Comparison of ENCODE assay signal across 8 cellular contexts in the genomic region with DNA sequence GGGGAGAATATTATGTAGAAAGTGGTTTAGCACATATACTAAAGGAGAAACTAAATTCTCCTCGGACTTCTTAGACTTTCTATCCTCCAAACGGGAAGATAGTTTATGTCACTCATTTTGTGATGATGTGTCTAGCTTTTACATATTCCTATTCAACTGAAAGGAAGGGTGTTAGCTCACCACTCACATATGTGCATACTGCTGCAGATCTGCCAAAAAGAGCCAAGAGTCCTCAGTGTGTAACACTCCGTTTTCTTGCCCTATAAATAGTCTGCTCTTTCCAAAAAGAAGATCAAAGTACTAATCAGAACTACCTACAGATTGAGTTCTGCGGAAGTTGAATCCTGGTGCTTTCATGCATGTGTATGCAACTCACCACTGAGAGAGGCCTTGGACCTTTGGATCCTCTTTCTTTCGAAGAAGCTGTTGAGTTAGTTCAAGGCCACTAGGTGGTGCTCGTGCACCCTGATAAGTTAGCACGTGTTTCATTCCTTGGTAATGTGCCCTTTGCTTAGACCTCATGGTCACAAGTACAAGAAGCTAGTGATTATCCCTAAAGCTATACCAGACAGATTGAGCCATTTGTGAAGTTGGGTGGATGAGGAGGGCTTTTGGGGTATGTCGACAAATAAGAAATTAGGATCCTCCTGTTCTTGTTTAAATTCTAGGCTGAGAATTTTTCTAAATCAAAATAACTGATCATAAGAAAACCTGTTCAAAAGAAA. TPM values are rescaled to one million over a fixed set of nuclear protein-coding genes. Genes with fewer than 3 reads are reported as not detected.
DNase-seq lines count a peak whose midpoint lies in the region; ATAC-seq, FAIRE-seq and TF ChIP-seq lines count a peak whose summit lies in the region.

No MANE protein-coding gene starts in this region.

- FAIRE-seq in GM19239 (lab: Jason Lieb, UNC) = peak; percentile 98

- peak; percentile 97 for ATAC-seq in HG03378 (IDR thresholded peaks at IDR 0.05; ENCODE audit: unreplicated experiment)

- peak; percentile 90 for TF ChIP-seq CTCF in BE2C (IDR thresholded peaks at IDR 0.05; ENCODE audit: low read depth, low read length)
- peak; percentile 72 for TF ChIP-seq CTCF in kidney epithelial cell (IDR thresholded peaks at IDR 0.05; ENCODE audit: insufficient read depth, low read length, poor library complexity, severe bottlenecking)

- H3K27me3 ChIP-seq in BE2C (no peaks in the 10 kb centered on the region), kidney epithelial cell (ENCODE audit: control insufficient read depth, insufficient read depth, low read length) (no peaks in the 10 kb centered on the region)

- H3K4me1 ChIP-seq in BE2C = no peaks in the 10 kb centered on the region

- DNase-seq in BE2C (peak; percentile 79), GM19239 (ENCODE audit: insufficient read length, low spot score) (peak; percentile 71), NCI-H446 (lab: John Stamatoyannopoulos, UW) (peak; percentile 96 to 97), kidney epithelial cell (ENCODE audit: low read depth) (peak; percentile 78)
- DNase-seq in activated CD4-positive, CD25-positive, alpha-beta regulatory T cell treated with anti-CD3 and anti-CD28 coated beads, Interleukin-2, amount 50 U/mL, for 16 hours (ENCODE audit: low read depth, low spot score) = peak; percentile 56
- peak; percentile 67 for DNase-seq in central memory CD4-positive, alpha-beta T cell
- DNase-seq in stimulated activated CD4-positive, alpha-beta T cell treated with anti-CD3 and anti-CD28 coated beads, Interleukin-4, amount 100 ng/mL, for 1 hour = peak; percentile 69

- no peaks in the 10 kb centered on the region for H3K9me3 ChIP-seq in BE2C

- peaks cover 5% of the 10 kb centered on the region for H3K36me3 ChIP-seq in BE2C
- no peaks in the 10 kb centered on the region for H3K36me3 ChIP-seq in kidney epithelial cell (ENCODE audit: control insufficient read depth, insufficient read depth, low read length)

- H3K4me3 ChIP-seq in BE2C (ENCODE audit: low read depth, low read length) = no peak overlapping the region
- H3K4me3 ChIP-seq in kidney epithelial cell (ENCODE audit: low read depth, low read length) = no peak overlapping the region

RNA-seq across cellular contexts. Expression of a gene that starts 14.1 kb away (rescaled TPM):
- 52.8 TPM for polyA plus RNA-seq in BE2C (2012; ENCODE audit: insufficient read depth, insufficient read length, low read depth)
- 16.8 and 18.1 TPM in 2 replicates for total RNA-seq in kidney epithelial cell

RNA-seq across cellular contexts. Expression of a gene that starts 43.1 kb away (rescaled TPM):
- polyA plus RNA-seq in BE2C (2012; ENCODE audit: insufficient read depth, insufficient read length, low read depth) = 92.5 TPM
- 72.8 and 79.2 TPM in 2 replicates for total RNA-seq in kidney epithelial cell
